ENCODE assay signal across 9 cellular contexts in the genomic region with DNA sequence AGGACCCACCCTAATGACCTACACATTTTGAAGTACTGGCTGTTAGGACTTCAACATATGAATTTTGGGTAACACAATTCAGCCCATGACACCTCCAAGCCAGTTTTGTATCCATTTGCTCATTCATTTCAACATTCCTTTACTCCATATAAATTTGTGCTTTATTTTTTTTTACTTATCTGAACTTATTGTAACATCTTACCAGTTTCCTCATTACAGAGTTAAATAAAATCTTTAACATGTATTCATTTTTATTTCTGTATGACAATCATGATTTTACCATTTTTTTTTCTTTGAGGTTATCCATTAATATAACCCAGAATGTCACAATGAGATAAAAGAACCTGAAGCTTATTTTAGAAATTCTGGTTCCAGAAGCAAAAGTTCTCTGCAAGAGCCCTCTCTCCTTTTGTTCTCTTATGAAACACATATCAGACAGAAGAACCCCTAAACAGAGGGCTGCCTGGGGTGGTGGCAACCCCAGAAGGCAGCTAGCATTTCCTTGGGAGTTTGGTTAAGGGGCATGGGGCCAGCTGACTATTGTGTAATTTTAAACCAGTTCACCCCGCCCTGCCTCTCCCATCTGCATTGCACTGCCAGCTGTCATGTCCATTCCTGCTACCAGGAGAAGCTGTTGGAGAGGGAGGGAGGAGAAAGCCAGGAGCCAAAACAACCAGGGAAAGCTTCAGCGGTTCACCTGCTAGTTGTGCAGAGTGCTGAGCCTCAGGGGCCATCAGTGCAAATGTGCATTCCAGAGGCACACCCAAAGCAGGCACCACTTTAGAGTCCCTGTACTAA. TPM values are rescaled to one million over a fixed set of nuclear protein-coding genes. Genes with fewer than 3 reads are reported as not detected.
DNase-seq lines count a peak whose midpoint lies in the region; ATAC-seq, FAIRE-seq and TF ChIP-seq lines count a peak whose summit lies in the region.
"Had no signal": no experiment of that assay in that cellular context is flagged by ENCODE, and none has a peak within 500 bp of the region (broad histone marks: within the 10 kb centered on the region; RNA-seq: fewer than 3 reads in every experiment).

No MANE protein-coding gene starts in this region.

- DNase-seq in H7, result peak; percentile 39
- peak; percentile 50 for DNase-seq in NCI-H2196 treated with DMSO at 0.1 percent for 48 hours (lab: John Stamatoyannopoulos, UW; ENCODE audit: unreplicated experiment)
- peak in 3 of 6 donors; percentile 8 to 37 (median 20) for DNase-seq in pancreas
- no peak for DNase-seq in osteoblast (ENCODE audit: insufficient read length, low spot score, missing footprints)
- no peak for DNase-seq in urothelium cell line (ENCODE audit: low spot score)
- no peak for DNase-seq in head of caudate nucleus
- DNase-seq: activated T-cell treated with anti-CD3 and anti-CD28 coated beads, Interleukin-2, amount 50 U/mL, for 24 hours had no signal

- no peak overlapping the region for H2AFZ ChIP-seq in osteoblast (ENCODE audit: low read length)

- intact Hi-C loops in pancreas (cut with DNase I), result no loop called here
- intact Hi-C loops in head of caudate nucleus (cut with DNase I), result no loop called here

- H3K27ac ChIP-seq in esophagus (ENCODE audit: low read depth in 2 of 2, low read length in 1 of 2) (peak overlapping the region; percentile 77 to 81), pancreas (no peak overlapping the region), osteoblast (ENCODE audit: low read depth, low read length) (no peak overlapping the region)

- H3K36me3 ChIP-seq in H7 (replicated peaks; ENCODE audit: control insufficient read depth, insufficient read depth, low read length), result no peaks in the 10 kb centered on the region
- H3K36me3 ChIP-seq in esophagus (ENCODE audit: control insufficient read depth in 2 of 2, insufficient read depth in 2 of 2, low read length in 1 of 2), result no peaks in the 10 kb centered on the region
- no peaks in the 10 kb centered on the region for H3K36me3 ChIP-seq in pancreas
- H3K36me3 ChIP-seq in osteoblast (ENCODE audit: insufficient read depth, low read length), result no peaks in the 10 kb centered on the region

- H3K4me2 ChIP-seq in osteoblast (ENCODE audit: insufficient read depth, low read length), result no peak overlapping the region

- no peaks in the 10 kb centered on the region for H3K79me2 ChIP-seq in osteoblast (ENCODE audit: insufficient read depth, low read length)

- whole genome bisulfite sequencing in esophagus, 2 donors, result 19 to 27% methylated on average over 2 of the region's 2 CpGs
- 6 to 7% methylated on average over 2 of the region's 2 CpGs for WGBS in pancreas, 2 donors

- no peak for TF ChIP-seq CTCF in pancreas (IDR thresholded peaks at IDR 0.05)
- TF ChIP-seq CTCF in osteoblast (IDR thresholded peaks at IDR 0.05; ENCODE audit: extremely low read depth, low read depth, low read length), result no peak

- ATAC-seq in pancreas, result peak; percentile 60 to 82 (median 79)
- ATAC-seq in HG03439 (IDR thresholded peaks at IDR 0.05; ENCODE audit: unreplicated experiment), result no peak

- no peaks in the 10 kb centered on the region for H3K9me3 ChIP-seq in esophagus (ENCODE audit: control insufficient read depth in 2 of 2, insufficient read depth in 1 of 2, low read depth in 1 of 2, low read length in 1 of 2)
- no peaks in the 10 kb centered on the region for H3K9me3 ChIP-seq in pancreas
- no peaks in the 10 kb centered on the region for H3K9me3 ChIP-seq in osteoblast (ENCODE audit: low read depth, low read length)

- FAIRE-seq in pancreas (lab: Jason Lieb, UNC) (no peak), urothelium cell line (lab: Jason Lieb, UNC) (no peak)

- H3K4me3 ChIP-seq in H7 (ENCODE audit: insufficient read depth, low read depth, low read length) (no peak overlapping the region), esophagus (ENCODE audit: low read depth in 1 of 2, low read length in 2 of 2) (no peak overlapping the region), pancreas (no peak overlapping the region), osteoblast (ENCODE audit: insufficient read depth, low read length) (no peak overlapping the region)

- no peaks in the 10 kb centered on the region for H3K27me3 ChIP-seq in H7 (ENCODE audit: control insufficient read depth, insufficient read depth, low read length)
- H3K27me3 ChIP-seq in esophagus (ENCODE audit: control insufficient read depth in 1 of 2, insufficient read depth in 2 of 2, low read length in 2 of 2), result no peaks in the 10 kb centered on the region
- no peaks in the 10 kb centered on the region for H3K27me3 ChIP-seq in pancreas
- H3K27me3 ChIP-seq in osteoblast (ENCODE audit: insufficient read depth, low read length), result peaks cover 3% of the 10 kb centered on the region

- peaks cover 2 to 7% of the 10 kb centered on the region in 2 donors for H3K4me1 ChIP-seq in esophagus (ENCODE audit: control insufficient read depth in 2 of 2, insufficient read depth in 2 of 2, low read length in 1 of 2)
- no peaks in the 10 kb centered on the region for H3K4me1 ChIP-seq in pancreas
- H3K4me1 ChIP-seq in osteoblast (ENCODE audit: insufficient read depth, low read length), result no peaks in the 10 kb centered on the region

- H4K20me1 ChIP-seq in osteoblast (ENCODE audit: insufficient read depth, low read length), result no peaks in the 10 kb centered on the region

RNA-seq across cellular contexts. Expression of a gene that starts 47.8 kb away (rescaled TPM):
- total RNA-seq in H7 (2014; rRNA removed; shearing (Covaris generic)), result 78.6 and 100 TPM in 2 replicates
- polyA plus RNA-seq in esophagus, result 100 to 1,000 TPM; 134 to 173 TPM
- total RNA-seq in pancreas, result 10 to 100 TPM in 5 of 6 donors, 1 to 10 TPM in 1; 6.7 to 29.9 (median 17.6) TPM
- 10 to 100 TPM; 24.7 to 53.0 TPM for polyA plus RNA-seq in pancreas
- 37.3 and 46.6 TPM in 2 replicates for total RNA-seq in osteoblast

Comparison
In these comparisons a context has a peak if more than half of its experiments do, and no peak if none do; other contexts are left out.
1. DNase-seq: peak in H7 (single experiment) and NCI-H2196 treated with DMSO at 0.1 percent for 48 hours (single experiment); none in osteoblast (single experiment), urothelium cell line (single experiment) and head of caudate nucleus (0 of 42).
2. H3K27ac ChIP-seq: peak in esophagus (2 of 2); none in pancreas (0 of 4) and osteoblast (single experiment).